12 cellular contexts compared by ENCODE assay signal in the genomic region with DNA sequence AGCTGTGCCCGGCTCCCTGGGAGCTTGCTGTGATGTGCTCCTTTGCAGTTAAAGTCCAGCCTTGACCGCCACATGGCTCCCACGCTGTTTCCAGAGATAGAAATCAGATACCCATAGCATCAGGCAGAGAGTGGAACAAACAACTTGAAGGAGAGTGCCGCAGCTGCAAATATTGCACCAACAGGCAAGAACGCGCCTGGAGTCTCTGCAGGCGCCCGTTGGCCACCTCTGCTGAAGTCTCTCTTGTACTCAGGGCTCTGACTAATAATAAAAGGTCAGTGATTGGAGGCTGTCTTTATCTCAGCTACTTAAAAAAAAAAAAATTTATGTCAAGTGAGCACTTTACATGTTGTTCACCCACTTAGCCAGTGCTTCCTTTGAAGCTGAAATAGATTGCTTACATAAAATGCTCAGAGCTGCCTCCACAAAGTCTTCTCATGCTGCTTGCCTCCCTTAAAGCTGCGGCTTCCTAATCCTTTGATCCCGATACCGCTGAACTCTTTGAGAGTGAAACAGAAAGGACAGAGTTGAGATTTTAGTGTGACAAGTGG. TPM values are rescaled to one million over a fixed set of nuclear protein-coding genes. Genes with fewer than 3 reads are reported as not detected.
DNase-seq lines count a peak whose midpoint lies in the region; ATAC-seq, FAIRE-seq and TF ChIP-seq lines count a peak whose summit lies in the region.
"Had no signal": no experiment of that assay in that cellular context is flagged by ENCODE, and none has a peak within 500 bp of the region (broad histone marks: within the 10 kb centered on the region; RNA-seq: fewer than 3 reads in every experiment).

No MANE protein-coding gene starts in this region.

- POLR2A ChIA-PET in HepG2 (lab: Yijun Ruan, JAX) (no interaction called here), WTC11 (lab: Charles Lee) (no interaction called here)

- H3K4me1 Mint-ChIP-seq in WTC11, result peaks cover 47% of the 10 kb centered on the region
- H3K4me1 Mint-ChIP-seq in effector memory CD8-positive, alpha-beta T cell (ENCODE audit: low read depth in 2 of 2), result no peaks in the 10 kb centered on the region

- no peak overlapping the region for H3K9ac ChIP-seq in liver (ENCODE audit: low read depth in 1 of 2, low read length in 2 of 2)
- H3K9ac ChIP-seq in HepG2 (ENCODE audit: insufficient read depth, low read depth, low read length), result no peak overlapping the region
- H3K9ac ChIP-seq: BLaER1 treated with 17β-estradiol and CSF1 and Interleukin-3, amounts not matched to agents 10 nM and 100 nM had no signal

- no TSS peak for BruUV-seq in HepG2 (replicated peaks; lab: Mats Ljungman, UMichigan)

- H3K27me3 ChIP-seq in liver (ENCODE audit: control insufficient read depth in 4 of 4, insufficient read depth in 4 of 4, low read length in 3 of 4) (no peaks in the 10 kb centered on the region), HepG2 (ENCODE audit: control insufficient read depth in 1 of 2, insufficient read depth in 2 of 2, low read length in 2 of 2) (no peaks in the 10 kb centered on the region), upper lobe of right lung (peaks cover 9% of the 10 kb centered on the region)
- H3K27me3 ChIP-seq: BLaER1 treated with 17β-estradiol and CSF1 and Interleukin-3, amounts not matched to agents 10 nM and 100 nM; colonic mucosa had no signal

- peak overlapping the region; percentile 12 to 49 (median 36) for H3K4me3 ChIP-seq in liver (ENCODE audit: low read depth in 1 of 3, low read length in 3 of 3)
- no peak overlapping the region for H3K4me3 ChIP-seq in HepG2 (replicated peaks in 1 of 3; ENCODE audit: insufficient read depth in 1 of 3, low read depth in 2 of 3, low read length in 3 of 3)
- H3K4me3 ChIP-seq in upper lobe of right lung, result no peak overlapping the region
- H3K4me3 ChIP-seq: BLaER1 treated with 17β-estradiol and CSF1 and Interleukin-3, amounts not matched to agents 10 nM and 100 nM; colonic mucosa had no signal

- H3K36me3 Mint-ChIP-seq in WTC11, result no peaks in the 10 kb centered on the region
- peaks cover 4% of the 10 kb centered on the region for H3K36me3 Mint-ChIP-seq in effector memory CD8-positive, alpha-beta T cell (ENCODE audit: insufficient read depth)

- H3K4me1 ChIP-seq in liver (ENCODE audit: control insufficient read depth in 4 of 4, insufficient read depth in 4 of 4, low read length in 3 of 4), result peaks cover 4 to 10% (median 6%) of the 10 kb centered on the region in 4 donors
- no peaks in the 10 kb centered on the region for H3K4me1 ChIP-seq in HepG2 (ENCODE audit: insufficient read depth, low read length)
- H3K4me1 ChIP-seq in upper lobe of right lung, result no peaks in the 10 kb centered on the region
- H3K4me1 ChIP-seq: BLaER1 treated with 17β-estradiol and CSF1 and Interleukin-3, amounts not matched to agents 10 nM and 100 nM; colonic mucosa had no signal

- H3K4me2 ChIP-seq in HepG2 (ENCODE audit: low read depth, low read length), result no peak overlapping the region
- H3K4me2 ChIP-seq: BLaER1 treated with 17β-estradiol and CSF1 and Interleukin-3, amounts not matched to agents 10 nM and 100 nM had no signal

- in situ Hi-C loops in HepG2 (cut with HindIII; ENCODE audit: extremely low pct_ligation_motif_present, low pct_unique_long_range_greater_than_20kb), result no loop called here

- no peak overlapping the region for H3K27ac ChIP-seq in liver (ENCODE audit: low read depth in 1 of 2, low read length in 2 of 2)
- no peak overlapping the region for H3K27ac ChIP-seq in HepG2 (ENCODE audit: extremely low read length, insufficient read depth, low read length)
- no peak overlapping the region for H3K27ac ChIP-seq in upper lobe of right lung
- H3K27ac ChIP-seq: BLaER1 treated with 17β-estradiol and CSF1 and Interleukin-3, amounts not matched to agents 10 nM and 100 nM; colonic mucosa had no signal

- DNase-seq in HepG2 (ENCODE audit: low spot score) (no peak), WTC11 (ENCODE audit: low spot score) (no peak), left lobe of liver (ENCODE audit: low spot score) (no peak), upper lobe of right lung (peak; percentile 78)
- DNase-seq in stimulated activated naive CD8-positive, alpha-beta T cell treated with anti-CD3 and anti-CD28 coated beads, Interleukin-15, Interleukin-2, amounts not matched to agents 100 U/mL and 50 U/mL, for 24 hours, result no peak
- DNase-seq in effector memory CD8-positive, alpha-beta T cell, result no peak
- DNase-seq: activated CD8-positive, alpha-beta memory T cell treated with anti-CD3 and anti-CD28 coated beads, Interleukin-2, amount 50 U/mL, for 48 hours; colonic mucosa; MV-4-11 had no signal

- no peaks in the 10 kb centered on the region for H3K79me2 ChIP-seq in HepG2 (ENCODE audit: insufficient read depth, low read length)

- TF ChIP-seq EP300 in HepG2 (IDR thresholded peaks at IDR 0.05; ENCODE audit: low read depth in 2 of 2, low read length in 2 of 2) (no peak), HepG2 (CRISPR knock-in tag; IDR thresholded peaks at IDR 0.05; ENCODE audit: borderline replicate concordance) (no peak)

- H4K20me1 ChIP-seq in HepG2 (ENCODE audit: insufficient read depth, low read length), result no peaks in the 10 kb centered on the region

- FAIRE-seq in HepG2 (lab: Jason Lieb, UNC), result no peak

- WGBS in liver, result 35% methylated on average over 11 of the region's 11 CpGs
- WGBS in HepG2 (ENCODE audit: low lambda C conversion rate), result 10% methylated on average over 11 of the region's 11 CpGs

- no peak overlapping the region for H3K4me3 Mint-ChIP-seq in WTC11
- no peak overlapping the region for H3K4me3 Mint-ChIP-seq in effector memory CD8-positive, alpha-beta T cell

- TF ChIP-seq RAD21 in liver (IDR thresholded peaks at IDR 0.05), result no peak
- no peak for TF ChIP-seq RAD21 in HepG2 (CRISPR knock-in tag; IDR thresholded peaks at IDR 0.05)

- H3K9me3 Mint-ChIP-seq in WTC11, result no peaks in the 10 kb centered on the region
- peaks cover 8 to 17% of the 10 kb centered on the region in 2 donors for H3K9me3 Mint-ChIP-seq in effector memory CD8-positive, alpha-beta T cell

- H3K36me3 ChIP-seq in liver (ENCODE audit: control insufficient read depth in 4 of 4, insufficient read depth in 3 of 4, low read depth in 1 of 4, low read length in 3 of 4) (no peaks in the 10 kb centered on the region), HepG2 (replicated peaks in 1 of 2; ENCODE audit: control insufficient read depth in 1 of 2, insufficient read depth in 2 of 2, low read length in 2 of 2) (no peaks in the 10 kb centered on the region), upper lobe of right lung (no peaks in the 10 kb centered on the region)
- H3K36me3 ChIP-seq: colonic mucosa had no signal

- TF ChIP-seq CTCF in liver (IDR thresholded peaks at IDR 0.05; ENCODE audit: low read depth, low read length, missing input control) (no peak), HepG2 (CRISPR knock-in tag; IDR thresholded peaks at IDR 0.05) (no peak), WTC11 (IDR thresholded peaks at IDR 0.05) (no peak), upper lobe of right lung (IDR thresholded peaks at IDR 0.05) (no peak)

- H3K9me3 ChIP-seq in liver (ENCODE audit: control insufficient read depth in 4 of 4, low read length in 3 of 4) (no peaks in the 10 kb centered on the region), HepG2 (ENCODE audit: low read length) (no peaks in the 10 kb centered on the region), upper lobe of right lung (no peaks in the 10 kb centered on the region)
- H3K9me3 ChIP-seq: BLaER1 treated with 17β-estradiol and CSF1 and Interleukin-3, amounts not matched to agents 10 nM and 100 nM; colonic mucosa had no signal

- intact Hi-C loops in HepG2 (cut with micrococcal nuclease; ENCODE audit: unreplicated experiment), result no loop called here
- intact Hi-C loops in upper lobe of right lung (cut with DNase I), result no loop called here

- no peak overlapping the region for H2AFZ ChIP-seq in HepG2 (ENCODE audit: low read length)

- H3K27ac Mint-ChIP-seq in WTC11, result peak overlapping the region; percentile 84
- no peak overlapping the region for H3K27ac Mint-ChIP-seq in effector memory CD8-positive, alpha-beta T cell

- no peaks in the 10 kb centered on the region for H3K27me3 Mint-ChIP-seq in WTC11 (ENCODE audit: low read depth)
- H3K27me3 Mint-ChIP-seq in effector memory CD8-positive, alpha-beta T cell, result peaks cover 0 to 10% of the 10 kb centered on the region in 2 donors

- ATAC-seq in HepG2 (no peak), WTC11 (peak; percentile 29; the same call in 1 of the 2 replicates), left lobe of liver (peak; percentile 83), upper lobe of right lung (peak; percentile 96), GM19351 (IDR thresholded peaks at IDR 0.05; ENCODE audit: unreplicated experiment) (no peak)
- ATAC-seq in stimulated activated naive CD8-positive, alpha-beta T cell treated with anti-CD3 and anti-CD28 coated beads, Interleukin-15, Interleukin-2, amounts not matched to agents 100 U/mL and 50 U/mL, for 24 hours, result no peak
- ATAC-seq in effector memory CD8-positive, alpha-beta T cell (replicated peaks), result no peak

- CTCF ChIA-PET in HepG2 (lab: Yijun Ruan, JAX; ENCODE audit: low intra/inter-chr PET ratio, low total read pairs), result no interaction called here
- CTCF ChIA-PET in WTC11 (lab: Charles Lee), result no interaction called here

- TF ChIP-seq POLR2A in HepG2 (IDR thresholded peaks at IDR 0.05; ENCODE audit: insufficient read depth in 1 of 2, low read depth in 2 of 2, low read length in 2 of 2), result no peak

RNA-seq across cellular contexts. Expression of gene TENM3, which starts 30.9 kb away (rescaled TPM):
- total RNA-seq in liver (10 to 100 TPM in 1 of 2 donors, under 1 TPM in 1; 0.70 to 16.8 TPM), HepG2 (2016; rRNA removed; fragmentation: Illumina TruSeq; extraction: Trizol) (0.04 TPM in 1 of 2 replicates, not detected in the other), WTC11 (2021) (58.1 to 71.0 TPM (median 59.7 TPM) in 3 replicates), left lobe of liver (1.4 TPM), upper lobe of right lung (5.6 TPM)
- polyA plus RNA-seq in liver (under 1 TPM; 0.32 to 0.70 TPM), HepG2 (2011; rRNA removed) (0.01 TPM in 1 of 2 replicates, not detected in the other)
- total RNA-seq in HepG2 (2016; cell fraction: cytosol; rRNA removed; fragmentation: Illumina TruSeq; extraction: Trizol; ENCODE audit: low read depth), result not detected in 2 replicates
- total RNA-seq in HepG2 (2016; cell fraction: insoluble cytoplasmic fraction; rRNA removed; fragmentation: Illumina TruSeq; extraction: Trizol), result 0.02 TPM in 1 of 2 replicates, not detected in the other
- total RNA-seq in HepG2 (2016; cell fraction: membrane; rRNA removed; fragmentation: Illumina TruSeq; extraction: Trizol), result not detected in 2 replicates
- 0.34 TPM in 2 replicates for total RNA-seq in HepG2 (2016; cell fraction: nucleus; rRNA removed; fragmentation: Illumina TruSeq; extraction: Trizol)
- under 0.01 and 0.01 TPM in 2 replicates for polyA plus RNA-seq in HepG2 (2011; cell fraction: cytosol; rRNA removed)
- not detected in 2 replicates for polyA plus RNA-seq in HepG2 (2011; cell fraction: nucleus; rRNA removed)
- 0.03 TPM in 1 of 2 replicates, not detected in the other for polyA plus RNA-seq in HepG2 (2012)
- polyA plus RNA-seq in HepG2 (2016; cell fraction: cytosol; fragmentation: Illumina TruSeq; extraction: Trizol; ENCODE audit: low read depth), result not detected in 2 replicates
- not detected in 2 replicates for polyA plus RNA-seq in HepG2 (2016; cell fraction: insoluble cytoplasmic fraction; fragmentation: Illumina TruSeq; extraction: Trizol; ENCODE audit: low read depth)
- not detected in 2 replicates for polyA plus RNA-seq in HepG2 (2016; cell fraction: membrane; fragmentation: Illumina TruSeq; extraction: Trizol; ENCODE audit: low read depth)
- polyA plus RNA-seq in HepG2 (2016; cell fraction: nucleus; fragmentation: Illumina TruSeq; extraction: Trizol; ENCODE audit: insufficient read depth, low read depth), result not detected in 2 replicates
- polyA minus RNA-seq in HepG2 (2011; rRNA and poly(A)+ RNA removed; ENCODE audit: low replicate concordance), result 0.06 and 45.5 TPM in 2 replicates
- not detected in 2 replicates for polyA minus RNA-seq in HepG2 (2011; cell fraction: cytosol; rRNA and poly(A)+ RNA removed)
- polyA minus RNA-seq in HepG2 (2011; cell fraction: nucleus; rRNA and poly(A)+ RNA removed), result not detected in 2 replicates

Comparison
In these comparisons a context has a peak if more than half of its experiments do, and no peak if none do; other contexts are left out.
1. H3K4me3 ChIP-seq: peak in liver (3 of 3); none in HepG2 (0 of 3) and upper lobe of right lung (single experiment).
2. ATAC-seq: peak in WTC11 (single experiment), left lobe of liver (single experiment) and upper lobe of right lung (single experiment); none in HepG2 (single experiment), stimulated activated naive CD8-positive, alpha-beta T cell treated with anti-CD3 and anti-CD28 coated beads, Interleukin-15, Interleukin-2, amounts not matched to agents 100 U/mL and 50 U/mL, for 24 hours (single experiment), GM19351 (single experiment) and effector memory CD8-positive, alpha-beta T cell (single experiment).